8 cellular contexts compared by ENCODE assay signal in the genomic region with DNA sequence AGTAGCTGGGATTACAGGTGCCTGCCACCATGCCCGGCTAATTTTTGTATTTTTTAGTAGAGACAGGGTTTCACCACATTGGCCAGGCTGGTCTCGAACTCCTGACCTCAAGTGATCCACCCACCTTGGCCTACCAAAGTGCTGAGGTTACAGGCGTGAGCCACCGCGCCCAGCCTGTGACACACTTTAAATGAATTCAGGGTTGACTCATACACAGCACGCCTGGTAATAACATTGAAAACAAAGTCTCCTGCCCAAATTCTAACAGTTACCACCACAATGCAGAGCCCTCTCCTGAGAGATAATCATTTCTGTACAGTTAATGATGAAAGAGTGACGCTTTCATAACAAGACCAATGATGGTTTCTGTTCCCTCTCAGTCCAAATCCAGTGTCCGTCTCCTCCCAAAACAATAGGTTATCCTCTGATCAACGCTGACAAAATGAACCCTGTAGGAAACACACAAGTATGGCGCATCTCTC. TPM values are rescaled to one million over a fixed set of nuclear protein-coding genes. Genes with fewer than 3 reads are reported as not detected.
DNase-seq lines count a peak whose midpoint lies in the region; ATAC-seq and TF ChIP-seq lines count a peak whose summit lies in the region.
"Not testable (repeated sequence)": the region's sequence is repeated elsewhere in the genome, so short reads cannot be mapped to it uniquely, and the experiment has no call there.

No MANE protein-coding gene starts in this region.

- H3K4me1 ChIP-seq in RWPE2 (ENCODE audit: insufficient read depth, poor library complexity, severe bottlenecking) (peaks cover 23% of the 10 kb centered on the region), trophoblast cell (ENCODE audit: control insufficient read depth in 1 of 2, insufficient read depth in 2 of 2, low read length in 2 of 2) (peaks cover 6 to 14% of the 10 kb centered on the region in 2 experiments), thoracic aorta (ENCODE audit: control insufficient read depth in 1 of 2, low read depth in 2 of 2) (peaks cover 14 to 22% of the 10 kb centered on the region in 2 donors)
- not testable (repeated sequence) for H3K4me1 ChIP-seq in iPS-20b (ENCODE audit: insufficient read depth, low read length)

- DNase-seq in Daoy (ENCODE audit: low read depth) = peak; percentile 83
- peak; percentile 76 for DNase-seq in HS-5 (ENCODE audit: low read depth)
- not testable (repeated sequence) for DNase-seq in RWPE2 (ENCODE audit: low spot score); dorsolateral prefrontal cortex; thoracic aorta (ENCODE audit: low spot score)
- peak; percentile 75 for DNase-seq in activated T-cell treated with anti-CD3 and anti-CD28 coated beads, Interleukin-2, amount 50 U/mL, for 48 hours
- DNase-seq in trophoblast cell = peak; percentile 86 to 87

- peak overlapping the region; percentile 86; the same call in 1 of the 2 replicates for H3K9ac ChIP-seq in iPS-20b (ENCODE audit: low read depth, low read length)
- peak overlapping the region; percentile 34 for H3K9ac ChIP-seq in trophoblast cell (ENCODE audit: low read length)

- H3K4ac ChIP-seq in trophoblast cell (ENCODE audit: low read depth, low read length) = peak overlapping the region; percentile 21

- no CpG with 5 or more reads among the region's 10 CpGs for WGBS in trophoblast cell (ENCODE audit: extremely low coverage, insufficient coverage, insufficient read length)

- peak overlapping the region; percentile 67 for H4K91ac ChIP-seq in trophoblast cell (ENCODE audit: low read depth, low read length)

- H3K27ac ChIP-seq in RWPE2 (ENCODE audit: poor library complexity, severe bottlenecking) = peak overlapping the region; percentile 93
- H3K27ac ChIP-seq in dorsolateral prefrontal cortex = peak overlapping the region in 25 of 59 donors; percentile 14 to 92 (median 77)
- H3K27ac ChIP-seq in iPS-20b (ENCODE audit: low read length); trophoblast cell (ENCODE audit: low read depth, low read length); thoracic aorta: not testable (repeated sequence)

- not testable (repeated sequence) for H3K14ac ChIP-seq in trophoblast cell (ENCODE audit: low read length)

- H4K8ac ChIP-seq in trophoblast cell (ENCODE audit: low read depth, low read length) = not testable (repeated sequence)

- not testable (repeated sequence) for H3K79me2 ChIP-seq in trophoblast cell (ENCODE audit: control insufficient read depth, insufficient read depth, low read length, poor library complexity)

- H2AFZ ChIP-seq in trophoblast cell (ENCODE audit: insufficient read depth, low read length, poor library complexity) = not testable (repeated sequence)

- peak overlapping the region; percentile 46 for H4K12ac ChIP-seq in trophoblast cell (ENCODE audit: low read depth, low read length)

- H3K4me3 ChIP-seq in RWPE2 (ENCODE audit: severe bottlenecking) (peak overlapping the region; percentile 56), dorsolateral prefrontal cortex (peak overlapping the region; percentile 58 to 100 (median 93)), iPS-20b (ENCODE audit: low read length) (peak overlapping the region; percentile 94), thoracic aorta (peak overlapping the region; percentile 92)
- not testable (repeated sequence) for H3K4me3 ChIP-seq in trophoblast cell (ENCODE audit: low read depth, low read length)

- ATAC-seq in RWPE2 (ENCODE audit: low read depth) = peak; percentile 56
- ATAC-seq in thoracic aorta (ENCODE audit: insufficient number of reproducible peaks, low FRiP score, low read depth) = not testable (repeated sequence)

- H3K79me1 ChIP-seq in trophoblast cell (ENCODE audit: low read length) = not testable (repeated sequence)

- H2AK5ac ChIP-seq in trophoblast cell (ENCODE audit: low read length) = peak overlapping the region; percentile 52

- H3K18ac ChIP-seq in trophoblast cell (ENCODE audit: low read length) = not testable (repeated sequence)

- not testable (repeated sequence) for TF ChIP-seq CTCF in RWPE2 (IDR thresholded peaks at IDR 0.05; ENCODE audit: poor library complexity, severe bottlenecking); dorsolateral prefrontal cortex (IDR thresholded peaks at IDR 0.05 in 54 of 56, conservative IDR thresholded peaks at IDR 0.05 in 2 of 56; ENCODE audit: low read depth in 1 of 56, partially characterized antibody in 56 of 56); thoracic aorta (IDR thresholded peaks at IDR 0.05)

- not testable (repeated sequence) for H2BK5ac ChIP-seq in trophoblast cell (ENCODE audit: low read depth, low read length, poor library complexity)

- peak overlapping the region; percentile 63 for H3K4me2 ChIP-seq in trophoblast cell (ENCODE audit: low read length)

- H2BK120ac ChIP-seq in trophoblast cell (ENCODE audit: insufficient read depth, low read length, poor library complexity) = not testable (repeated sequence)

- H3K23ac ChIP-seq in trophoblast cell (ENCODE audit: low read length) = not testable (repeated sequence)

- intact Hi-C loops in dorsolateral prefrontal cortex (cut with DNase I) = loop anchor here (5.0 to 10.0 kb wide), 3 partner anchors 91 to 284 kb away; partner anchors contain the start of genes YWHAH (in 2 of the 2), DEPDC5 (in 1 of the 2), PRR14L (in 1 of the 2) and SFI1 (in 1 of the 2)

- H3K27me3 ChIP-seq in RWPE2 (ENCODE audit: insufficient read depth, poor library complexity, severe bottlenecking); dorsolateral prefrontal cortex; iPS-20b (ENCODE audit: insufficient read depth, low read length); trophoblast cell (ENCODE audit: insufficient read depth, low read length); thoracic aorta (replicated peaks; ENCODE audit: insufficient read depth): not testable (repeated sequence)

- H3K9me3 ChIP-seq in RWPE2 (ENCODE audit: severe bottlenecking); iPS-20b (ENCODE audit: insufficient read depth, low read depth, low read length); trophoblast cell (ENCODE audit: insufficient read depth, low read depth, low read length); thoracic aorta: not testable (repeated sequence)

- not testable (repeated sequence) for H2BK12ac ChIP-seq in trophoblast cell (ENCODE audit: low read length)

- H3K36me3 ChIP-seq in RWPE2 (ENCODE audit: low read depth); iPS-20b (ENCODE audit: insufficient read depth, low read depth, low read length); trophoblast cell (ENCODE audit: control insufficient read depth in 1 of 2, insufficient read depth in 2 of 2, low read length in 2 of 2); thoracic aorta: not testable (repeated sequence)

RNA-seq across cellular contexts. Expression of gene PISD, which starts 1.1 kb away (rescaled TPM):
- 40.3 and 63.6 TPM in 2 replicates for total RNA-seq in Daoy (2014; rRNA removed; shearing (Covaris generic))
- 100 to 1,000 TPM in 2 of 120 experiments, 10 to 100 TPM in 118; 48.4 to 108 (median 75.5) TPM for total RNA-seq in dorsolateral prefrontal cortex
- 26.1 and 26.7 TPM in 2 replicates for polyA plus RNA-seq in trophoblast cell (2013)
- 10 to 100 TPM; 41.4 to 54.9 TPM for total RNA-seq in thoracic aorta
